Comparison of ENCODE assay signal across 23 cellular contexts in genomic region chr10:96912405-96912804, GRCh38.
"Had no signal": no experiment of that assay in that cellular context is flagged by ENCODE, and none has a peak within 500 bp of the region (broad histone marks: within the 10 kb centered on the region; RNA-seq: fewer than 3 reads in every experiment).

No MANE protein-coding gene starts in this region.

- H3K27ac Mint-ChIP-seq: nephron progenitor cell; stimulated activated memory B cell treated with anti-CD40 and anti-IgM and Interleukin-4, amounts not matched to agents 10 μg/mL and 1 μg/mL and 100 μg/mL, for 72 hours; stimulated activated naive CD8-positive, alpha-beta T cell treated with anti-CD3 and anti-CD28 coated beads, Interleukin-15, Interleukin-2, amounts not matched to agents 100 ng/mL and 50 ng/mL, for 24 hours had no signal

- H3K4me1 Mint-ChIP-seq: nephron progenitor cell had no signal

- H3K4me3 ChIP-seq: esophagus squamous epithelium, hepatocyte, lung, prostate gland, right lobe of liver, spleen, tibial artery, upper lobe of left lung, uterus had no signal

- H3K27me3 Mint-ChIP-seq: naive thymus-derived CD4-positive, alpha-beta T cell; stimulated activated memory B cell treated with anti-CD40 and anti-IgM and Interleukin-4, amounts not matched to agents 10 μg/mL and 1 μg/mL and 100 μg/mL, for 72 hours; stimulated activated naive CD8-positive, alpha-beta T cell treated with anti-CD3 and anti-CD28 coated beads, Interleukin-15, Interleukin-2, amounts not matched to agents 100 ng/mL and 50 ng/mL, for 24 hours had no signal

- H3K27ac ChIP-seq: esophagus squamous epithelium, foreskin keratinocyte, hepatocyte, parathyroid adenoma, prostate gland, right lobe of liver, spleen, tibial artery, upper lobe of left lung, uterus had no signal

- H3K9me3 Mint-ChIP-seq: nephron progenitor cell; stimulated activated memory B cell treated with anti-CD40 and anti-IgM and Interleukin-4, amounts not matched to agents 10 μg/mL and 1 μg/mL and 100 μg/mL, for 72 hours; stimulated activated naive CD8-positive, alpha-beta T cell treated with anti-CD3 and anti-CD28 coated beads, Interleukin-15, Interleukin-2, amounts not matched to agents 100 ng/mL and 50 ng/mL, for 24 hours had no signal

- ATAC-seq: foreskin keratinocyte; left colon; left ventricle myocardium superior; naive thymus-derived CD4-positive, alpha-beta T cell; right lobe of liver; stimulated activated memory B cell treated with anti-CD40 and anti-IgM and Interleukin-4, amounts not matched to agents 10 μg/mL and 1 μg/mL and 100 μg/mL, for 72 hours had no signal

- H3K36me3 ChIP-seq: prostate gland, right lobe of liver, uterus had no signal

- H3K9me3 ChIP-seq: esophagus squamous epithelium, prostate gland, right lobe of liver, spleen, tibial artery, upper lobe of left lung, uterus had no signal

- DNase-seq: effector memory CD4-positive, alpha-beta T cell; esophagus squamous epithelium; foreskin keratinocyte; head of caudate nucleus; left colon; left ventricle myocardium superior; mesenchymal stem cell; naive thymus-derived CD4-positive, alpha-beta T cell; nephron progenitor cell; right lobe of liver; spleen; stimulated activated CD4-positive, alpha-beta T cell treated with anti-CD3 and anti-CD28 coated beads, Interleukin-15, amount 100 ng/mL, for 24 hours; stimulated activated CD4-positive, alpha-beta T cell treated with anti-CD3 and anti-CD28 coated beads, Interleukin-1b, Interleukin-23, amount 100 ng/mL, for 48 hours; stimulated activated CD4-positive, alpha-beta T cell treated with anti-CD3 and anti-CD28 coated beads, Interleukin-4, amount 100 ng/mL, for 24 hours; tibial artery; upper lobe of left lung; uterus had no signal

- H3K4me3 Mint-ChIP-seq: nephron progenitor cell; stimulated activated memory B cell treated with anti-CD40 and anti-IgM and Interleukin-4, amounts not matched to agents 10 μg/mL and 1 μg/mL and 100 μg/mL, for 72 hours; stimulated activated naive CD8-positive, alpha-beta T cell treated with anti-CD3 and anti-CD28 coated beads, Interleukin-15, Interleukin-2, amounts not matched to agents 100 ng/mL and 50 ng/mL, for 24 hours had no signal

- H3K4me1 ChIP-seq: parathyroid adenoma, prostate gland, uterus had no signal
